7 cellular contexts compared by ENCODE assay signal in genomic region chr1:49102752-49103151, GRCh38.
DNase-seq lines count a peak whose midpoint lies in the region; ATAC-seq and TF ChIP-seq lines count a peak whose summit lies in the region.

No MANE protein-coding gene starts in this region.

- H3K9me3 Mint-ChIP-seq in activated CD4-positive, alpha-beta memory T cell treated with anti-CD3 and anti-CD28 coated beads for 36 hours: no peaks in the 10 kb centered on the region

- no peak overlapping the region for H3K4me3 Mint-ChIP-seq in activated CD4-positive, alpha-beta memory T cell treated with anti-CD3 and anti-CD28 coated beads for 36 hours

- POLR2A ChIA-PET in activated CD4-positive, alpha-beta memory T cell treated with anti-CD3 and anti-CD28 coated beads for 36 hours (lab: Charles Lee): no interaction called here

- no peak overlapping the region for H3K27ac Mint-ChIP-seq in activated CD4-positive, alpha-beta memory T cell treated with anti-CD3 and anti-CD28 coated beads for 36 hours

- no peak overlapping the region for H3K4me3 ChIP-seq in retinal pigment epithelial cell (ENCODE audit: low read length)
- no peak overlapping the region for H3K4me3 ChIP-seq in heart right ventricle

- TF ChIP-seq CTCF in retinal pigment epithelial cell (conservative IDR thresholded peaks at IDR 0.05; ENCODE audit: low read depth, low read length) (no peak), heart right ventricle (IDR thresholded peaks at IDR 0.05) (no peak)

- CTCF ChIA-PET in activated CD4-positive, alpha-beta memory T cell treated with anti-CD3 and anti-CD28 coated beads for 36 hours (lab: Charles Lee): no interaction called here

- intact Hi-C loops in heart right ventricle (cut with DNase I): no loop called here
- intact Hi-C loops in activated CD4-positive, alpha-beta memory T cell treated with anti-CD3 and anti-CD28 coated beads for 36 hours (cut with micrococcal nuclease): no loop called here

- H3K36me3 Mint-ChIP-seq in activated CD4-positive, alpha-beta memory T cell treated with anti-CD3 and anti-CD28 coated beads for 36 hours: no peaks in the 10 kb centered on the region

- no peaks in the 10 kb centered on the region for H3K4me1 ChIP-seq in heart right ventricle

- DNase-seq in amniotic stem cell (lab: John Stamatoyannopoulos, UW) (peak; percentile 29), retinal pigment epithelial cell (ENCODE audit: low read depth) (peak; percentile 80), heart right ventricle (no peak), NCI-H446 treated with DMSO at 0.1 percent for 48 hours (lab: John Stamatoyannopoulos, UW) (no peak)
- no peak for DNase-seq in activated CD4-positive, alpha-beta memory T cell treated with anti-CD3 and anti-CD28 coated beads for 36 hours

- H3K36me3 ChIP-seq in heart right ventricle: no peaks in the 10 kb centered on the region

- peak; percentile 55 for ATAC-seq in GM18867 (IDR thresholded peaks at IDR 0.05; ENCODE audit: unreplicated experiment)
- peak; percentile 91 for ATAC-seq in HG02981 (IDR thresholded peaks at IDR 0.05; ENCODE audit: unreplicated experiment)
- ATAC-seq in heart right ventricle: no peak

- H3K27me3 Mint-ChIP-seq in activated CD4-positive, alpha-beta memory T cell treated with anti-CD3 and anti-CD28 coated beads for 36 hours: no peaks in the 10 kb centered on the region

- no peaks in the 10 kb centered on the region for H3K4me1 Mint-ChIP-seq in activated CD4-positive, alpha-beta memory T cell treated with anti-CD3 and anti-CD28 coated beads for 36 hours (ENCODE audit: low read depth)

- H3K27ac ChIP-seq in heart right ventricle: no peak overlapping the region

- no peaks in the 10 kb centered on the region for H3K27me3 ChIP-seq in heart right ventricle

- no peaks in the 10 kb centered on the region for H3K9me3 ChIP-seq in heart right ventricle

Comparison
In these comparisons a context has a peak if more than half of its experiments do, and no peak if none do; other contexts are left out.
1. ATAC-seq: peak in GM18867 (single experiment) and HG02981 (single experiment); none in heart right ventricle (0 of 8).
2. DNase-seq: peak in amniotic stem cell (single experiment) and retinal pigment epithelial cell (single experiment); none in heart right ventricle (0 of 2), NCI-H446 treated with DMSO at 0.1 percent for 48 hours (single experiment) and activated CD4-positive, alpha-beta memory T cell treated with anti-CD3 and anti-CD28 coated beads for 36 hours (single experiment).